ENCODE assay signal across 23 cellular contexts in the genomic region with DNA sequence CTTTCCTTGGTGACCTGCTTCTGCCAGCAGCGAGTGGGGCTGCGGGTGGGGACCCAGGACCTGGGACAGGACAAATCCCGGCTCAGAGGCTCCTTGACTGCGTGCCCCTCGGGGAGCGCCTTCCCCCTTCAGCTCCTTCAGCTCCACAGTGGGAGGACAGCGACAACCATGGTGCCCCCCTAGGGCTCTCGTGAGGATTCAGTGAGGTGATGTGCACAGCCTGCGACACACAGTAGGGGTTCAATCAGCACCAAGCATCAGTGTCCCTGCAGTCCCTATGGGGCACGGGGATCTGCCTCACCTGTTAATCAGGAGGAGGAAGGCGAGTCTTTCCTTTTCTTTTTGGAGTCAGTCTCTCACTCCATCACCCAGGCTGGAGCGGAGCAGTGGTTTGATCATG.
"Had no signal": no experiment of that assay in that cellular context is flagged by ENCODE, and none has a peak within 500 bp of the region (broad histone marks: within the 10 kb centered on the region; RNA-seq: fewer than 3 reads in every experiment).

No MANE protein-coding gene starts in this region.

- H3K36me3 ChIP-seq: gastrocnemius medialis, left ventricle myocardium inferior, ovary had no signal

- H3K9me3 ChIP-seq: esophagus muscularis mucosa, gastrocnemius medialis, left ventricle myocardium inferior, ovary, tibial artery had no signal

- H3K27ac ChIP-seq: epithelial cell of prostate, gastrocnemius medialis, left ventricle myocardium inferior, ovary, tibial artery had no signal

- H3K27me3 Mint-ChIP-seq: central memory CD8-positive, alpha-beta T cell; stimulated activated memory B cell treated with anti-CD40 and anti-IgM and Interleukin-4, amounts not matched to agents 10 μg/mL and 1 μg/mL and 100 μg/mL, for 72 hours; stimulated activated naive CD8-positive, alpha-beta T cell treated with anti-CD3 and anti-CD28 coated beads, Interleukin-15, Interleukin-2, amounts not matched to agents 100 ng/mL and 50 ng/mL, for 24 hours had no signal

- ATAC-seq: gastrocnemius medialis; naive thymus-derived CD4-positive, alpha-beta T cell; right cardiac atrium; stimulated activated memory B cell treated with anti-CD40 and anti-IgM and Interleukin-4, amounts not matched to agents 10 μg/mL and 1 μg/mL and 100 μg/mL, for 72 hours had no signal

- H3K36me3 Mint-ChIP-seq: immature natural killer cell; naive thymus-derived CD4-positive, alpha-beta T cell had no signal

- DNase-seq: effector memory CD4-positive, alpha-beta T cell; gastrocnemius medialis; immature natural killer cell; left cardiac atrium; left ventricle myocardium inferior; mesendoderm; naive thymus-derived CD4-positive, alpha-beta T cell; nucleus accumbens; right cardiac atrium; stimulated activated CD4-positive, alpha-beta T cell treated with anti-CD3 and anti-CD28 coated beads, Interleukin-15, amount 100 ng/mL, for 24 hours; stimulated activated CD4-positive, alpha-beta T cell treated with anti-CD3 and anti-CD28 coated beads, Interleukin-1b, Interleukin-23, amount 100 ng/mL, for 48 hours; stimulated activated CD4-positive, alpha-beta T cell treated with anti-CD3 and anti-CD28 coated beads, Interleukin-4, amount 100 ng/mL, for 24 hours; tibial artery had no signal

- H3K4me3 Mint-ChIP-seq: central memory CD8-positive, alpha-beta T cell; immature natural killer cell; naive thymus-derived CD4-positive, alpha-beta T cell; neural crest cell; stimulated activated memory B cell treated with anti-CD40 and anti-IgM and Interleukin-4, amounts not matched to agents 10 μg/mL and 1 μg/mL and 100 μg/mL, for 72 hours; stimulated activated naive CD8-positive, alpha-beta T cell treated with anti-CD3 and anti-CD28 coated beads, Interleukin-15, Interleukin-2, amounts not matched to agents 100 ng/mL and 50 ng/mL, for 24 hours had no signal

- H3K4me3 ChIP-seq: esophagus muscularis mucosa, gastrocnemius medialis, left ventricle myocardium inferior, ovary, tibial artery had no signal

- H3K9me3 Mint-ChIP-seq: central memory CD8-positive, alpha-beta T cell; immature natural killer cell; neural crest cell; stimulated activated memory B cell treated with anti-CD40 and anti-IgM and Interleukin-4, amounts not matched to agents 10 μg/mL and 1 μg/mL and 100 μg/mL, for 72 hours; stimulated activated naive CD8-positive, alpha-beta T cell treated with anti-CD3 and anti-CD28 coated beads, Interleukin-15, Interleukin-2, amounts not matched to agents 100 ng/mL and 50 ng/mL, for 24 hours had no signal

- FAIRE-seq: endometrium, keratinocyte had no signal

- H3K27ac Mint-ChIP-seq: naive thymus-derived CD4-positive, alpha-beta T cell; progenitor cell of endocrine pancreas; stimulated activated memory B cell treated with anti-CD40 and anti-IgM and Interleukin-4, amounts not matched to agents 10 μg/mL and 1 μg/mL and 100 μg/mL, for 72 hours; stimulated activated naive CD8-positive, alpha-beta T cell treated with anti-CD3 and anti-CD28 coated beads, Interleukin-15, Interleukin-2, amounts not matched to agents 100 ng/mL and 50 ng/mL, for 24 hours had no signal

- H3K27me3 ChIP-seq: esophagus muscularis mucosa, gastrocnemius medialis, ovary, tibial artery had no signal
